Comparison of ENCODE assay signal across 35 cellular contexts in genomic region chr10:85993840-85994507, GRCh38.
"Had no signal": no experiment of that assay in that cellular context is flagged by ENCODE, and none has a peak within 500 bp of the region (broad histone marks: within the 10 kb centered on the region; RNA-seq: fewer than 3 reads in every experiment).

No MANE protein-coding gene starts in this region.

- H3K27me3 ChIP-seq: adrenal gland, SJCRH30 had no signal

- H3K36me3 ChIP-seq: adrenal gland, SJCRH30, WERI-Rb-1 had no signal

- H3K27ac ChIP-seq: adrenal gland, KMS-11, SJCRH30, SK-N-MC, WERI-Rb-1 had no signal

- H3K4me3 ChIP-seq: adrenal gland, SJCRH30, SK-N-MC had no signal

- H3K9me3 Mint-ChIP-seq: activated CD8-positive, alpha-beta T cell treated with anti-CD3 and anti-CD28 coated beads for 36 hours; activated naive CD4-positive, alpha-beta T cell treated with anti-CD3 and anti-CD28 coated beads for 36 hours; activated T-cell treated with anti-CD3 and anti-CD28 coated beads, Interleukin-2, amount 50 U/mL, for 4 hours; activated T-helper 1 cell treated with anti-CD3 and anti-CD28 coated beads, Interleukin-12 subunit alpha, Interleukin-12 subunit beta, Interleukin-2, Interleukin-4 antibody, amounts not matched to agents 30 ng/mL and 10 ng/mL and 1 ng/mL, durations not matched to agents 14 hours and 24 hours and 36 hours had no signal

- H3K4me1 ChIP-seq: adrenal gland, SJCRH30 had no signal

- ATAC-seq: activated CD8-positive, alpha-beta T cell treated with anti-CD3 and anti-CD28 coated beads for 36 hours; activated naive CD4-positive, alpha-beta T cell treated with anti-CD3 and anti-CD28 coated beads, Interleukin-2, amount 50 U/mL, for 72 hours; activated T-cell treated with anti-CD3 and anti-CD28 coated beads, Interleukin-2, amount 50 U/mL, for 4 hours; Panc1 had no signal

- DNase-seq: activated CD4-positive, alpha-beta T cell treated with anti-CD3 and anti-CD28 coated beads for 1 hour; activated CD4-positive, alpha-beta T cell treated with anti-CD3 and anti-CD28 coated beads for 48 hours; activated CD4-positive, CD25-positive, alpha-beta regulatory T cell; activated CD8-positive, alpha-beta memory T cell treated with anti-CD3 and anti-CD28 coated beads, Interleukin-2, amount 50 U/mL, for 4 hours; activated CD8-positive, alpha-beta T cell treated with anti-CD3 and anti-CD28 coated beads for 36 hours; activated gamma-delta T cell treated with Interleukin-2 at 50 U/mL for 16 hours; activated naive CD4-positive, alpha-beta T cell treated with anti-CD3 and anti-CD28 coated beads for 36 hours; activated T-cell treated with anti-CD3 and anti-CD28 coated beads for 4 hours; activated T-cell treated with anti-CD3 and anti-CD28 coated beads, Interleukin-2, amount 50 U/mL, for 4 hours; caudate nucleus; cerebellar nuclear complex; MM.1S; MV-4-11; NCI-H1092; NCI-H1436 treated with DMSO at 0.1 percent for 48 hours; NCI-H187 treated with DMSO at 0.1 percent for 48 hours; NCI-H2081; NCI-H2171 treated with DMSO at 0.1 percent for 48 hours; NCI-H2227 treated with DMSO at 0.1 percent for 48 hours; NCI-H446 treated with DMSO at 0.1 percent for 48 hours; NCI-H524; SHP77; SJCRH30; SW 1271; T-helper 1 cell; T-helper 2 cell; T-helper 9 cell; WERI-Rb-1 had no signal

- H3K36me3 Mint-ChIP-seq: activated naive CD4-positive, alpha-beta T cell treated with anti-CD3 and anti-CD28 coated beads, Interleukin-2, amount 50 U/mL, for 72 hours; brain had no signal

- H3K9me3 ChIP-seq: adrenal gland, SJCRH30 had no signal

- H3K27ac Mint-ChIP-seq: activated CD8-positive, alpha-beta T cell treated with anti-CD3 and anti-CD28 coated beads for 36 hours; activated naive CD4-positive, alpha-beta T cell treated with anti-CD3 and anti-CD28 coated beads for 36 hours; activated naive CD4-positive, alpha-beta T cell treated with anti-CD3 and anti-CD28 coated beads, Interleukin-2, amount 50 U/mL, for 72 hours; activated T-helper 1 cell treated with anti-CD3 and anti-CD28 coated beads, Interleukin-12 subunit alpha, Interleukin-12 subunit beta, Interleukin-2, Interleukin-4 antibody, amounts not matched to agents 30 ng/mL and 10 ng/mL and 1 ng/mL, durations not matched to agents 14 hours and 24 hours and 36 hours; brain had no signal

- H3K4me3 Mint-ChIP-seq: activated CD8-positive, alpha-beta T cell treated with anti-CD3 and anti-CD28 coated beads for 36 hours; activated naive CD4-positive, alpha-beta T cell treated with anti-CD3 and anti-CD28 coated beads for 36 hours; activated T-cell treated with anti-CD3 and anti-CD28 coated beads, Interleukin-2, amount 50 U/mL, for 4 hours; activated T-helper 1 cell treated with anti-CD3 and anti-CD28 coated beads, Interleukin-12 subunit alpha, Interleukin-12 subunit beta, Interleukin-2, Interleukin-4 antibody, amounts not matched to agents 30 ng/mL and 10 ng/mL and 1 ng/mL, durations not matched to agents 14 hours and 24 hours and 36 hours; brain had no signal
